In the genomic region with DNA sequence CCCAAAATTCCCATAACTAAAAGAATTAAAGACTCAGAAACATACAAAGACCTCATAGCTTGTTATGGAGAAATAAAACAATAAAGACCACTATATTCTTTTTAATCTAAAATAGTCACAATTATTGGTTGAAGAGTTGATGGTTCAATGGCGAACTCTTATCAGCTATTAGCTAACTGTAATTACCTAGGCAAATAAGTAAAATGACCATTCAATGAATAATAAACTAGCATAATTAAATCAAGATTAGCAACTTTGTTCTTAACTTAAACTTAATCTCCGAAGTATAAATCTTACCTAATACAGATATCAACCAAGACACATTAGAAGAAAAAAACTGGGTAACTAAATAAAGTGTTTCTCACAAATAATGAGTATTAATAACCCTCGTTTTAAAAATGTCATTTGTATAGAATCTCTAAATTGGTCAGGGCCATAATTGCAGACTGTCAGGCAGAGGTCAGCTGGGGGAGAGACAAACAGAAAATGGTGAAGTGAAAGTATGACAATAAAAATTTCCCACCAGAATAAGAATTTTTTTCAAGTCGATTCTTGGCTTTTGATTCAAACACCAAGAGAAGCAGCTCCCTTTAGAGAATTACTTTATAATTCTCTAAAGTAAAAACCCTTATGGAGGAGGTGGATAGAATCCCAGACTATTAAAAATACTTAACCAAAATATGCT, we compare ENCODE assay signal across 8 cellular contexts. TPM values are rescaled to one million over a fixed set of nuclear protein-coding genes. Genes with fewer than 3 reads are reported as not detected.
DNase-seq lines count a peak whose midpoint lies in the region; ATAC-seq and TF ChIP-seq lines count a peak whose summit lies in the region.

No MANE protein-coding gene starts in this region.

- peak overlapping the region; percentile 89 for H3K4me3 Mint-ChIP-seq in activated naive CD4-positive, alpha-beta T cell treated with anti-CD3 and anti-CD28 coated beads, Interleukin-2, amount 10 ng/mL, durations not matched to agents 7 days and 5 days
- H3K4me3 Mint-ChIP-seq in activated naive CD8-positive, alpha-beta T cell treated with anti-CD3 and anti-CD28 coated beads, Interleukin-2, amount 50 U/mL, for 24 hours = peak overlapping the region; percentile 90

- no peak for ATAC-seq in activated naive CD8-positive, alpha-beta T cell treated with anti-CD3 and anti-CD28 coated beads, Interleukin-2, amount 50 U/mL, for 24 hours
- no peak for ATAC-seq in HG03025 (IDR thresholded peaks at IDR 0.05; ENCODE audit: low FRiP score, unreplicated experiment)
- no peak for ATAC-seq in GM19455 (IDR thresholded peaks at IDR 0.05; ENCODE audit: unreplicated experiment)

- H3K36me3 ChIP-seq in liver (ENCODE audit: control insufficient read depth in 4 of 4, insufficient read depth in 3 of 4, low read depth in 1 of 4, low read length in 3 of 4) (peaks cover 0 to 6% (median 4%) of the 10 kb centered on the region in 4 donors), transverse colon (peaks cover 0 to 13% (median 3%) of the 10 kb centered on the region in 4 donors)

- TF ChIP-seq RAD21 in liver (IDR thresholded peaks at IDR 0.05) = no peak

- H3K4me3 ChIP-seq in liver (ENCODE audit: low read depth in 1 of 3, low read length in 3 of 3) (peak overlapping the region; percentile 76 to 94 (median 84)), transverse colon (peak overlapping the region; percentile 84 to 98 (median 92))

- H3K27me3 ChIP-seq in liver (ENCODE audit: control insufficient read depth in 4 of 4, insufficient read depth in 4 of 4, low read length in 3 of 4) (no peaks in the 10 kb centered on the region), transverse colon (no peaks in the 10 kb centered on the region)

- TF ChIP-seq CTCF in liver (IDR thresholded peaks at IDR 0.05; ENCODE audit: low read depth, low read length, missing input control) (no peak), transverse colon (IDR thresholded peaks at IDR 0.05) (no peak)

- 17% methylated on average over 4 of the region's 4 CpGs for WGBS in liver
- WGBS in transverse colon (ENCODE audit: low coverage in 1 of 2), 2 donors = 23 to 24% methylated on average over 4 of the region's 4 CpGs

- peaks cover 24% of the 10 kb centered on the region for H3K4me1 Mint-ChIP-seq in activated naive CD4-positive, alpha-beta T cell treated with anti-CD3 and anti-CD28 coated beads, Interleukin-2, amount 10 ng/mL, durations not matched to agents 7 days and 5 days
- H3K4me1 Mint-ChIP-seq in activated naive CD8-positive, alpha-beta T cell treated with anti-CD3 and anti-CD28 coated beads, Interleukin-2, amount 50 U/mL, for 24 hours = peaks cover 25% of the 10 kb centered on the region

- in situ Hi-C loops in transverse colon (cut with MboI; ENCODE audit: low pct_ligation_motif_present in 1 of 4, low pct_unique_long_range_greater_than_20kb in 1 of 4, low sequenced_read_pairs in 3 of 4) = no loop called here

- H3K9me3 Mint-ChIP-seq in activated naive CD4-positive, alpha-beta T cell treated with anti-CD3 and anti-CD28 coated beads, Interleukin-2, amount 10 ng/mL, durations not matched to agents 7 days and 5 days = no peaks in the 10 kb centered on the region
- no peaks in the 10 kb centered on the region for H3K9me3 Mint-ChIP-seq in activated naive CD8-positive, alpha-beta T cell treated with anti-CD3 and anti-CD28 coated beads, Interleukin-2, amount 50 U/mL, for 24 hours

- peaks cover 7% of the 10 kb centered on the region for H3K36me3 Mint-ChIP-seq in activated naive CD4-positive, alpha-beta T cell treated with anti-CD3 and anti-CD28 coated beads, Interleukin-2, amount 10 ng/mL, durations not matched to agents 7 days and 5 days
- H3K36me3 Mint-ChIP-seq in activated naive CD8-positive, alpha-beta T cell treated with anti-CD3 and anti-CD28 coated beads, Interleukin-2, amount 50 U/mL, for 24 hours (ENCODE audit: low read depth) = peaks cover 5% of the 10 kb centered on the region

- peak overlapping the region; percentile 88 for H3K27ac Mint-ChIP-seq in activated naive CD4-positive, alpha-beta T cell treated with anti-CD3 and anti-CD28 coated beads, Interleukin-2, amount 10 ng/mL, durations not matched to agents 7 days and 5 days
- H3K27ac Mint-ChIP-seq in activated naive CD8-positive, alpha-beta T cell treated with anti-CD3 and anti-CD28 coated beads, Interleukin-2, amount 50 U/mL, for 24 hours = peak overlapping the region; percentile 77

- intact Hi-C loops in transverse colon (cut with DNase I; ENCODE audit: low total_unique reads) = loop anchor here (10.0 kb wide), 1 partner anchor 102 kb away; no protein-coding TSS in a partner anchor

- no peak for TF ChIP-seq POLR2A in transverse colon (IDR thresholded peaks at IDR 0.05)

- no peak for DNase-seq in activated naive CD4-positive, alpha-beta T cell treated with anti-CD3 and anti-CD28 coated beads, Interleukin-2, amount 10 ng/mL, durations not matched to agents 7 days and 5 days
- DNase-seq in activated naive CD4-positive, alpha-beta T cell treated with anti-CD3 and anti-CD28 coated beads, Interleukin-2, amount 50 U/mL, for 16 hours = no peak
- no peak for DNase-seq in activated naive CD8-positive, alpha-beta T cell treated with anti-CD3 and anti-CD28 coated beads, Interleukin-2, amount 50 U/mL, for 24 hours
- no peak for DNase-seq in transverse colon
- DNase-seq in GM03348 (ENCODE audit: low spot score) = no peak

- CTCF ChIA-PET in activated naive CD4-positive, alpha-beta T cell treated with anti-CD3 and anti-CD28 coated beads, Interleukin-2, amount 10 ng/mL, durations not matched to agents 7 days and 5 days (lab: Charles Lee) = interaction anchor here (0.7 to 7.8 kb wide), 11 partner anchors 8 to 112 kb away, joined by 3 to 43 read pairs (median 4); a partner anchor contains a TSS

- no peaks in the 10 kb centered on the region for H3K27me3 Mint-ChIP-seq in activated naive CD4-positive, alpha-beta T cell treated with anti-CD3 and anti-CD28 coated beads, Interleukin-2, amount 10 ng/mL, durations not matched to agents 7 days and 5 days
- H3K27me3 Mint-ChIP-seq in activated naive CD8-positive, alpha-beta T cell treated with anti-CD3 and anti-CD28 coated beads, Interleukin-2, amount 50 U/mL, for 24 hours = no peaks in the 10 kb centered on the region

- H3K4me1 ChIP-seq in liver (ENCODE audit: control insufficient read depth in 4 of 4, insufficient read depth in 4 of 4, low read length in 3 of 4) (peaks cover 3 to 16% (median 14%) of the 10 kb centered on the region in 4 donors), transverse colon (peaks cover 15 to 44% (median 29%) of the 10 kb centered on the region in 4 donors)

- H3K9ac ChIP-seq in liver (ENCODE audit: low read depth in 1 of 2, low read length in 2 of 2) = peak overlapping the region; percentile 71 to 98

- TF ChIP-seq EP300 in transverse colon (IDR thresholded peaks at IDR 0.05; ENCODE audit: low read depth) = no peak

- no peaks in the 10 kb centered on the region for H3K9me3 ChIP-seq in liver (ENCODE audit: control insufficient read depth in 4 of 4, low read length in 3 of 4)
- no peaks in the 10 kb centered on the region for H3K9me3 ChIP-seq in transverse colon

- peak overlapping the region in 1 of 2 donors; percentile 71 for H3K27ac ChIP-seq in liver (ENCODE audit: low read depth in 1 of 2, low read length in 2 of 2)
- peak overlapping the region; percentile 97 to 99 (median 98) for H3K27ac ChIP-seq in transverse colon

TF ChIP-seq in liver, 16 proteins besides CTCF, POLR2A, EP300 and RAD21:
- TF ChIP-seq JUND (IDR thresholded peaks at IDR 0.05) (no peak), SP1 (IDR thresholded peaks at IDR 0.05) (peak; percentile 4)

RNA-seq across cellular contexts. Expression of a gene that starts 1.7 kb away (rescaled TPM):
- 100 to 1,000 TPM in 1 of 2 donors, 10 to 100 TPM in 1; 10.3 to 132 TPM for total RNA-seq in liver
- polyA plus RNA-seq in liver = 10 to 100 TPM; 61.7 to 65.8 TPM
- 100 to 1,000 TPM in 3 of 4 donors, 10 to 100 TPM in 1; 82.8 to 299 (median 254) TPM for total RNA-seq in transverse colon

RNA-seq across cellular contexts. Expression of a gene that starts 49.8 kb away (rescaled TPM):
- total RNA-seq in liver (under 1 TPM in 1 of 2 donors, not detected in 1; 0.42 TPM), transverse colon (1 to 10 TPM in 1 of 4 donors, under 1 TPM in 1, not detected in 2; 0.68 to 1.5 TPM)
- under 1 TPM; 0.43 to 0.64 TPM for polyA plus RNA-seq in liver
